Comparison of ENCODE assay signal across 8 cellular contexts in the genomic region with DNA sequence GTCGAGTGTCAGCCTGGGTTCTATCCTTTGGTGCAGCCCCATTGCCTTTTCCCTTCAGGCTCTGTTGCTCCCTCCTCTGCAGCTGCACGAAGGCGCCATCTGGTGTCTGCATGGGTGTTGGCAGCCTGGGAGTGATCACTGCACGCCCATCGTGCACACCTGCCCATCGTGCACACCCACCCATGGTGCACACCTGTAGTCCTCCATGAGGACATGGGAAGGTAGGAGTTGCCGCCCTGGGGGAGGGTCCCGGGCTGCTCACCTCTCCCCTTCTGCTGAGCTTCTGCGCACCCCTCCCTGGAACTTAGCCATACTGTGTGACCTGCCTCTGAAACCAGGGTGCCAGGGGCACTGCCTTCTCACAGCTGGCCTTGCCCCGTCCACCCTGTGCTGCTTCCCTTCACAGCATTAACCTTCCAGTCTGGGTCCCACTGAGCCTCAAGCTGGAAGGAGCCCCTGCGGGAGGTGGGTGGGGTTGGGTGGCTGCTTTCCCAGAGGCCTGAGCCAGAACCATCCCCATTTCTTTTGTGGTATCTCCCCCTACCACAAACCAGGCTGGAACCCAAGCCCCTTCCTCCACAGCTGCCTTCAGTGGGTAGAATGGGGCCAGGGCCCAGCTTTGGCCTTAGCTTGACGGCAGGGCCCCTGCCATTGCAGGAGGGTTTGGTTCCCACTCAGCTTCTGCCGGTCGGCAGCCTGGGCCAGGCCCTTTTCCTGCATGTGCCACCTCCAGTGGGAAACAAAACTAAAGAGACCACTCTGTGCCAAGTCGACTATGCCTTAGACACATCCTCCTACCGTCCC. TPM values are rescaled to one million over a fixed set of nuclear protein-coding genes. Genes with fewer than 3 reads are reported as not detected.
DNase-seq lines count a peak whose midpoint lies in the region; ATAC-seq and TF ChIP-seq lines count a peak whose summit lies in the region.

No MANE protein-coding gene starts in this region.

- peak; percentile 39 for DNase-seq in NK-92 treated with Interleukin-12 subunit alpha and Interleukin-12 subunit beta, amount 100 ng/mL, for 24 hours (lab: John Stamatoyannopoulos, UW)
- no peak for DNase-seq in NK-92 (lab: John Stamatoyannopoulos, UW; ENCODE audit: unreplicated experiment)
- peak; percentile 64 for DNase-seq in M059J (ENCODE audit: low read depth)
- DNase-seq in T-cell, result peak; percentile 49 to 76 (median 66)
- peak; percentile 84 for DNase-seq in activated naive CD8-positive, alpha-beta T cell treated with anti-CD3 and anti-CD28 coated beads, Interleukin-2, amount 50 U/mL, for 24 hours
- DNase-seq in left ventricle myocardium superior, result peak; percentile 83
- peak; percentile 46 to 65 for DNase-seq in gastrocnemius medialis

- H3K4me1 ChIP-seq in gastrocnemius medialis, result peaks cover 29 to 34% of the 10 kb centered on the region in 2 donors

- H3K4me3 ChIP-seq in gastrocnemius medialis, result no peak overlapping the region

- POLR2A ChIA-PET in T-cell (lab: Charles Lee), result interaction anchor here in 1 of 2 donors (0.5 kb wide), 1 partner anchor 215 kb away, joined by 3 read pairs; no protein-coding TSS in a partner anchor

- no peaks in the 10 kb centered on the region for H3K27me3 Mint-ChIP-seq in T-cell
- H3K27me3 Mint-ChIP-seq in activated naive CD8-positive, alpha-beta T cell treated with anti-CD3 and anti-CD28 coated beads, Interleukin-2, amount 50 U/mL, for 24 hours, result no peaks in the 10 kb centered on the region

- in situ Hi-C loops in gastrocnemius medialis (cut with MboI; ENCODE audit: low sequenced_read_pairs in 4 of 4), result loop anchor here (5.0 to 10.0 kb wide), 3 partner anchors 104 to 114 kb away; no protein-coding TSS in a partner anchor

- no peaks in the 10 kb centered on the region for H3K9me3 Mint-ChIP-seq in T-cell
- H3K9me3 Mint-ChIP-seq in activated naive CD8-positive, alpha-beta T cell treated with anti-CD3 and anti-CD28 coated beads, Interleukin-2, amount 50 U/mL, for 24 hours, result no peaks in the 10 kb centered on the region

- peak overlapping the region; percentile 27 to 58 for H3K27ac Mint-ChIP-seq in T-cell
- H3K27ac Mint-ChIP-seq in activated naive CD8-positive, alpha-beta T cell treated with anti-CD3 and anti-CD28 coated beads, Interleukin-2, amount 50 U/mL, for 24 hours, result no peak overlapping the region

- H3K27ac ChIP-seq in gastrocnemius medialis, result peak overlapping the region in 2 of 4 donors; percentile 60 to 66

- CTCF ChIA-PET in T-cell (lab: Charles Lee), result interaction anchor here (0.5 to 1.3 kb wide), 5 partner anchors 9 to 407 kb away, joined by 3 to 5 read pairs (median 3); a partner anchor contains a TSS

- peaks cover 7% of the 10 kb centered on the region for H3K36me3 Mint-ChIP-seq in T-cell
- peaks cover 9% of the 10 kb centered on the region for H3K36me3 Mint-ChIP-seq in activated naive CD8-positive, alpha-beta T cell treated with anti-CD3 and anti-CD28 coated beads, Interleukin-2, amount 50 U/mL, for 24 hours (ENCODE audit: low read depth)

- TF ChIP-seq POLR2A in gastrocnemius medialis (IDR thresholded peaks at IDR 0.05), result no peak

- H3K4me1 Mint-ChIP-seq in T-cell, result peaks cover 2 to 14% (median 11%) of the 10 kb centered on the region in 3 donors
- H3K4me1 Mint-ChIP-seq in activated naive CD8-positive, alpha-beta T cell treated with anti-CD3 and anti-CD28 coated beads, Interleukin-2, amount 50 U/mL, for 24 hours, result peaks cover 4% of the 10 kb centered on the region

- ATAC-seq in T-cell (replicated peaks in 1 of 4) (peak; percentile 74 to 87 (median 82)), left ventricle myocardium superior (peak; percentile 68), gastrocnemius medialis (peak; percentile 59 to 61), GM18861 (IDR thresholded peaks at IDR 0.05; ENCODE audit: unreplicated experiment) (no peak)
- peak; percentile 80 for ATAC-seq in activated naive CD8-positive, alpha-beta T cell treated with anti-CD3 and anti-CD28 coated beads, Interleukin-2, amount 50 U/mL, for 24 hours

- H3K9me3 ChIP-seq in gastrocnemius medialis, result no peaks in the 10 kb centered on the region

- peak; percentile 88 to 95 (median 93) for TF ChIP-seq CTCF in gastrocnemius medialis (IDR thresholded peaks at IDR 0.05 in 4 of 5, conservative IDR thresholded peaks at IDR 0.05 in 1 of 5)

- H3K36me3 ChIP-seq in gastrocnemius medialis, result peaks cover 0 to 10% of the 10 kb centered on the region in 2 donors

- intact Hi-C loops in left ventricle myocardium superior (cut with micrococcal nuclease), result loop anchor here (5.0 kb wide), 1 partner anchor 111 kb away; no protein-coding TSS in a partner anchor
- intact Hi-C loops in gastrocnemius medialis (cut with DNase I; ENCODE audit: low total_unique reads), result loop anchor here (1.0 to 10.0 kb wide), 4 partner anchors 44 to 254 kb away; a partner anchor contains a TSS

- no peaks in the 10 kb centered on the region for H3K27me3 ChIP-seq in gastrocnemius medialis

- H3K4me3 Mint-ChIP-seq in T-cell, result no peak overlapping the region
- H3K4me3 Mint-ChIP-seq in activated naive CD8-positive, alpha-beta T cell treated with anti-CD3 and anti-CD28 coated beads, Interleukin-2, amount 50 U/mL, for 24 hours, result no peak overlapping the region

RNA-seq across cellular contexts. Expression of a gene that starts 2.9 kb away (rescaled TPM):
- total RNA-seq in M059J (2014; rRNA removed; shearing (Covaris generic)), result not detected in 2 replicates
- total RNA-seq in T-cell (10 to 100 TPM in 4 of 5 donors, 1 to 10 TPM in 1; 9.4 to 14.2 (median 13.2) TPM), left ventricle myocardium superior (0.37 TPM), gastrocnemius medialis (under 1 TPM in 1 of 4 donors, not detected in 3; 0.27 TPM)

RNA-seq across cellular contexts. Expression of a gene that starts 7.9 kb away (rescaled TPM):
- total RNA-seq in M059J (2014; rRNA removed; shearing (Covaris generic)), result 53.8 and 63.5 TPM in 2 replicates
- total RNA-seq in T-cell (100 to 1,000 TPM; 118 to 214 (median 165) TPM), left ventricle myocardium superior (54.1 TPM), gastrocnemius medialis (10 to 100 TPM; 18.3 to 41.4 (median 23.9) TPM)

RNA-seq across cellular contexts. Expression of a gene that starts 15.2 kb away (rescaled TPM):
- total RNA-seq in M059J (2014; rRNA removed; shearing (Covaris generic)), result 4.6 and 5.2 TPM in 2 replicates
- total RNA-seq in T-cell (10 to 100 TPM in 4 of 5 donors, 1 to 10 TPM in 1; 9.8 to 20.7 (median 18.7) TPM), left ventricle myocardium superior (21.9 TPM), gastrocnemius medialis (10 to 100 TPM in 1 of 4 donors, 1 to 10 TPM in 3; 2.5 to 18.7 (median 3.5) TPM)

RNA-seq across cellular contexts. Expression of a gene that starts 35.7 kb away (rescaled TPM):
- total RNA-seq in M059J (2014; rRNA removed; shearing (Covaris generic)), result 6.1 and 8.2 TPM in 2 replicates
- total RNA-seq in T-cell (10 to 100 TPM; 14.8 to 31.4 (median 28.1) TPM), left ventricle myocardium superior (18.1 TPM), gastrocnemius medialis (10 to 100 TPM in 1 of 4 donors, 1 to 10 TPM in 3; 4.1 to 12.7 (median 6.9) TPM)

RNA-seq across cellular contexts. Expression of a gene that starts 39.7 kb away (rescaled TPM):
- 26.1 and 30.7 TPM in 2 replicates for total RNA-seq in M059J (2014; rRNA removed; shearing (Covaris generic))
- 10 to 100 TPM; 23.3 to 39.6 (median 33.7) TPM for total RNA-seq in T-cell
- total RNA-seq in left ventricle myocardium superior, result 95.5 TPM
- total RNA-seq in gastrocnemius medialis, result 10 to 100 TPM; 10.4 to 30.8 (median 15.8) TPM
